1 cellular context compared by ENCODE assay signal in the genomic region with DNA sequence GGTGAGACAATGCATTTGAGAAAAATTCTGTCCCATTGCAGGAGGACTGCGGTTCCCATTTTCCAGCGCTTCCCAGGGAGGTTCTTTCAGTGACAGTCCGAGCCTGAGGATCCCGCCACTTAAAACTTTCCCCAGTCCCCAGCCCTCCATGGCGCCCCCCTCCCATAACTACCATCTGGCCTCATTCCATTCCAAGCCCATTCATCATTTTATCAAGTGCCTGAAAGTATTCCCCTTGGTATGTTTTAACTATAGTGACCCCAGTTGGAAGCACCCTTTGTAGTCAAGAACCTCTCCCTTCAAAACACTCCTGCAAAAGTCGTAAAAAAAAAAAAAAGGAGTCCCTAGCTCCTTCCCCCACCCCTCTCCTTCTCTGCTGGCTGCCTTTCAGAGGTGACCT.
TF ChIP-seq lines count a peak whose summit lies in the region.

No MANE protein-coding gene starts in this region.

TF ChIP-seq in H1, 55 proteins besides CTCF, POLR2A, EP300 and RAD21:
- TF ChIP-seq SIN3A (conservative IDR thresholded peaks at IDR 0.05 in 1 of 2, IDR thresholded peaks at IDR 0.05 in 1 of 2; ENCODE audit: low read depth in 1 of 2, low read length in 2 of 2) (peak in 1 of 2 experiments; percentile 60; a peak in 1 of 4 replicates), RFX5 (IDR thresholded peaks at IDR 0.05; ENCODE audit: borderline replicate concordance, low read depth, low read length) (no peak), YY1 (IDR thresholded peaks at IDR 0.05; ENCODE audit: low read depth, low read length) (no peak)
